15 cellular contexts compared by ENCODE assay signal in genomic region chr10:35565602-35566061, GRCh38. TPM values are rescaled to one million over a fixed set of nuclear protein-coding genes. Genes with fewer than 3 reads are reported as not detected.
A peak's percentile ranks its signal among the peaks of the same experiment; 100 is the strongest.
DNase-seq lines count a peak whose midpoint lies in the region; ATAC-seq and TF ChIP-seq lines count a peak whose summit lies in the region.
"Had no signal": no experiment of that assay in that cellular context is flagged by ENCODE, and none has a peak within 500 bp of the region (broad histone marks: within the 10 kb centered on the region; RNA-seq: fewer than 3 reads in every experiment).

No MANE protein-coding gene starts in this region.

- DNase-seq in Right ventricle myocardium inferior (ENCODE audit: missing footprints) (no peak), right atrium auricular region (ENCODE audit: low spot score) (no peak), medulla oblongata (ENCODE audit: extremely low spot score) (peak; percentile 61), DMS114 treated with DMSO at 0.1 percent for 48 hours (lab: John Stamatoyannopoulos, UW; ENCODE audit: unreplicated experiment) (no peak), PC-9 (no peak)
- DNase-seq in stimulated activated CD4-positive, alpha-beta T cell treated with anti-CD3 and anti-CD28 coated beads, Interleukin-4, amount 100 ng/mL, for 24 hours, result no peak
- DNase-seq: aorta, NCI-H226 had no signal

- H4K20me1 ChIP-seq in PC-9 (ENCODE audit: insufficient read depth), result no peaks in the 10 kb centered on the region

- intact Hi-C loops in Right ventricle myocardium inferior (cut with DNase I), result loop anchor here (2.0 to 10.0 kb wide), 2 partner anchors 229 to 321 kb away; partner anchors contain the start of gene CCNY
- intact Hi-C loops in PC-9 (cut with micrococcal nuclease; ENCODE audit: unreplicated experiment), result no loop called here

- peak overlapping the region in 1 of 2 donors; percentile 18 for H3K27ac ChIP-seq in right atrium auricular region
- H3K27ac ChIP-seq in cingulate gyrus (ENCODE audit: low read depth, low read length), result peak overlapping the region; percentile 78
- peak overlapping the region; percentile 41 for H3K27ac ChIP-seq in temporal lobe (ENCODE audit: low read depth, low read length)
- no peak overlapping the region for H3K27ac ChIP-seq in PC-9

- H3K4me2 ChIP-seq in PC-9, result no peak overlapping the region

- no peaks in the 10 kb centered on the region for H3K9me3 ChIP-seq in right atrium auricular region
- no peaks in the 10 kb centered on the region for H3K9me3 ChIP-seq in PC-9 (ENCODE audit: insufficient read depth, low read depth)
- H3K9me3 ChIP-seq: neutrophil had no signal

- CTCF ChIA-PET in PC-9 (lab: Charles Lee), result interaction anchor here (0.7 kb wide), 1 partner anchor 14 kb away, joined by 3 read pairs; no protein-coding TSS in a partner anchor

- H3K4me3 ChIP-seq in right atrium auricular region, result no peak overlapping the region
- no peak overlapping the region for H3K4me3 ChIP-seq in PC-9

- H3K36me3 ChIP-seq in right atrium auricular region (peaks cover 28% of the 10 kb centered on the region), PC-9 (ENCODE audit: low read depth) (no peaks in the 10 kb centered on the region)

- H3F3A ChIP-seq in PC-9 (ENCODE audit: insufficient read depth, low read depth), result no peaks in the 10 kb centered on the region

- no peak overlapping the region for H2AFZ ChIP-seq in PC-9

- no TSS peak for BruUV-seq in PC-9 (replicated peaks; lab: Mats Ljungman, UMichigan)

- peaks cover 0 to 52% of the 10 kb centered on the region in 2 donors for H3K4me1 ChIP-seq in right atrium auricular region
- no peaks in the 10 kb centered on the region for H3K4me1 ChIP-seq in PC-9 (replicated peaks; ENCODE audit: insufficient read depth)

- ATAC-seq in Right ventricle myocardium inferior, result peak; percentile 45
- ATAC-seq: activated CD4-positive, CD25-positive, alpha-beta regulatory T cell treated with anti-CD3 and anti-CD28 coated beads, Interleukin-2, amount 50 U/mL, for 24 hours had no signal

- TF ChIP-seq CTCF in right atrium auricular region (IDR thresholded peaks at IDR 0.05) (no peak), PC-9 (conservative IDR thresholded peaks at IDR 0.05) (no peak)

- POLR2A ChIA-PET in PC-9 (lab: Charles Lee; ENCODE audit: unreplicated experiment), result no interaction called here

- no peaks in the 10 kb centered on the region for H3K27me3 ChIP-seq in right atrium auricular region
- no peaks in the 10 kb centered on the region for H3K27me3 ChIP-seq in PC-9 (ENCODE audit: insufficient read depth, low read depth)
- H3K27me3 ChIP-seq: neutrophil had no signal

- no peaks in the 10 kb centered on the region for H3K79me2 ChIP-seq in PC-9 (ENCODE audit: low read depth)

- no peaks in the 10 kb centered on the region for H3K9me2 ChIP-seq in PC-9 (ENCODE audit: insufficient read depth)

RNA-seq across cellular contexts. Expression of gene GJD4, which starts 39.5 kb away (rescaled TPM):
- not detected for total RNA-seq in Right ventricle myocardium inferior
- not detected for total RNA-seq in right atrium auricular region
- total RNA-seq in temporal lobe, result not detected
- total RNA-seq in PC-9 (2021), result not detected in 2 replicates
- total RNA-seq: aorta, lower leg skin, OCI-LY7, ureter had no signal
